8 cellular contexts compared by ENCODE assay signal in genomic region chr5:36606052-36606436, GRCh38. TPM values are rescaled to one million over a fixed set of nuclear protein-coding genes. Genes with fewer than 3 reads are reported as not detected.
DNase-seq lines count a peak whose midpoint lies in the region; ATAC-seq and TF ChIP-seq lines count a peak whose summit lies in the region.

No MANE protein-coding gene starts in this region.

- H3K4me1 ChIP-seq in ascending aorta (peaks cover 0 to 2% of the 10 kb centered on the region in 2 donors), thoracic aorta (ENCODE audit: control insufficient read depth in 1 of 2, low read depth in 2 of 2) (no peaks in the 10 kb centered on the region)

- TF ChIP-seq CTCF in ascending aorta (IDR thresholded peaks at IDR 0.05): no peak
- TF ChIP-seq CTCF in kidney epithelial cell (IDR thresholded peaks at IDR 0.05; ENCODE audit: insufficient read depth, low read length, poor library complexity, severe bottlenecking): no peak
- no peak for TF ChIP-seq CTCF in thoracic aorta (IDR thresholded peaks at IDR 0.05)

- H3K4me3 ChIP-seq in ascending aorta (peak overlapping the region; percentile 56 to 68), kidney epithelial cell (ENCODE audit: low read depth, low read length) (peak overlapping the region; percentile 44), thoracic aorta (peak overlapping the region; percentile 73)

- CTCF ChIA-PET in activated CD4-positive, alpha-beta T cell treated with anti-CD3 and anti-CD28 coated beads for 36 hours (lab: Charles Lee): interaction anchor here (1.1 kb wide), 1 partner anchor 14 kb away, joined by 3 read pairs; no protein-coding TSS in a partner anchor

- H3K4me3 Mint-ChIP-seq in activated CD4-positive, alpha-beta T cell treated with anti-CD3 and anti-CD28 coated beads for 36 hours: peak overlapping the region; percentile 66

- H3K27ac ChIP-seq in ascending aorta: no peak overlapping the region
- H3K27ac ChIP-seq in thoracic aorta: no peak overlapping the region

- H3K36me3 ChIP-seq in ascending aorta (no peaks in the 10 kb centered on the region), kidney epithelial cell (ENCODE audit: control insufficient read depth, insufficient read depth, low read length) (no peaks in the 10 kb centered on the region), thoracic aorta (no peaks in the 10 kb centered on the region)

- POLR2A ChIA-PET in activated CD4-positive, alpha-beta T cell treated with anti-CD3 and anti-CD28 coated beads for 36 hours (lab: Charles Lee): no interaction called here

- H3K36me3 Mint-ChIP-seq in activated CD4-positive, alpha-beta T cell treated with anti-CD3 and anti-CD28 coated beads for 36 hours (ENCODE audit: low read depth): no peaks in the 10 kb centered on the region

- H3K9me3 ChIP-seq in ascending aorta (no peaks in the 10 kb centered on the region), thoracic aorta (no peaks in the 10 kb centered on the region)

- no peak for ATAC-seq in activated CD4-positive, alpha-beta T cell treated with anti-CD3 and anti-CD28 coated beads for 36 hours
- ATAC-seq in thoracic aorta (ENCODE audit: insufficient number of reproducible peaks, low FRiP score, low read depth): no peak
- no peak for ATAC-seq in GM21528 (IDR thresholded peaks at IDR 0.05; ENCODE audit: low FRiP score, unreplicated experiment)

- H3K4me1 Mint-ChIP-seq in activated CD4-positive, alpha-beta T cell treated with anti-CD3 and anti-CD28 coated beads for 36 hours: peaks cover 18% of the 10 kb centered on the region

- H3K27ac Mint-ChIP-seq in activated CD4-positive, alpha-beta T cell treated with anti-CD3 and anti-CD28 coated beads for 36 hours: peak overlapping the region; percentile 26

- intact Hi-C loops in activated CD4-positive, alpha-beta T cell treated with anti-CD3 and anti-CD28 coated beads for 36 hours (cut with DNase I, micrococcal nuclease): loop anchor here (1.0 to 5.0 kb wide), 3 partner anchors 84 to 364 kb away; no protein-coding TSS in a partner anchor
- intact Hi-C loops in ascending aorta (cut with DNase I): no loop called here

- no peaks in the 10 kb centered on the region for H3K27me3 ChIP-seq in ascending aorta
- H3K27me3 ChIP-seq in kidney epithelial cell (ENCODE audit: control insufficient read depth, insufficient read depth, low read length): no peaks in the 10 kb centered on the region
- no peaks in the 10 kb centered on the region for H3K27me3 ChIP-seq in thoracic aorta (replicated peaks; ENCODE audit: insufficient read depth)

- no peaks in the 10 kb centered on the region for H3K9me3 Mint-ChIP-seq in activated CD4-positive, alpha-beta T cell treated with anti-CD3 and anti-CD28 coated beads for 36 hours (ENCODE audit: low read depth)

- DNase-seq in activated CD4-positive, alpha-beta T cell treated with anti-CD3 and anti-CD28 coated beads for 36 hours: no peak
- DNase-seq in activated CD4-positive, alpha-beta T cell treated with anti-CD3 and anti-CD28 coated beads for 48 hours: no peak
- DNase-seq in ascending aorta (ENCODE audit: low spot score in 2 of 2) (no peak), kidney epithelial cell (ENCODE audit: low read depth) (no peak), thoracic aorta (ENCODE audit: low spot score) (no peak), amygdala (lab: John Stamatoyannopoulos, UW) (no peak), midbrain (lab: John Stamatoyannopoulos, UW) (no peak)

- H3K27me3 Mint-ChIP-seq in activated CD4-positive, alpha-beta T cell treated with anti-CD3 and anti-CD28 coated beads for 36 hours: peaks cover 53% of the 10 kb centered on the region

RNA-seq across cellular contexts. Expression of gene SLC1A3, which starts 0.4 kb away (rescaled TPM):
- total RNA-seq in activated CD4-positive, alpha-beta T cell treated with anti-CD3 and anti-CD28 coated beads for 36 hours: under 1 TPM; 0.16 TPM
- total RNA-seq in ascending aorta: 3.0 TPM
- 0.25 and 4.3 TPM in 2 replicates for total RNA-seq in kidney epithelial cell
- 10 to 100 TPM; 44.7 to 67.4 TPM for total RNA-seq in thoracic aorta
